In the genomic region with DNA sequence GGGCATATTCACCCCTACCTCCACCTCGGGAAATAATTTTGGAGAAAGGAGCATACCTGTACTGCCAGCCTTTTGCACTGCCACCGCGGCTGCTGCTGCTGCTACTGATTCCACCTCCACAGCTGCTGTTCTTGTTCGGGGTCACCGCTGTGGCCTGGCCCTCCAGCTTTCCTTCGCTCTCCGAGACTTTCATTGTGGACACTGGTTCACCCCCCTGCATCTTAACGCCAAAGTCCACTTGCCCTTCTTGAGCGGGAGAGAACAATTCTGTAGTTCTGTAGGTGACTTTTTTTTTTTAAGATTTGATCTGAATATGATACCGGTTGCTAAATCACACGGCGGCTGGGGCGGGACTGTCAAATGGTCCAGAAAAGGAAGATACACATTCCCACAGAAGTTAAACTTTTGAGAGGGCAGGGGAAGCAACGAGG, we compare ENCODE assay signal across 8 cellular contexts. TPM values are rescaled to one million over a fixed set of nuclear protein-coding genes. Genes with fewer than 3 reads are reported as not detected.
DNase-seq lines count a peak whose midpoint lies in the region; ATAC-seq and TF ChIP-seq lines count a peak whose summit lies in the region.

No MANE protein-coding gene starts in this region.

- H2AFZ ChIP-seq in Karpas-422 (ENCODE audit: low read length) = peak overlapping the region; percentile 87

- H3K4me2 ChIP-seq in Karpas-422 (ENCODE audit: low read depth, low read length, poor library complexity, severe bottlenecking) = peak overlapping the region; percentile 85

- H3K36me3 ChIP-seq in Karpas-422 (ENCODE audit: insufficient read depth, low read length) = no peaks in the 10 kb centered on the region; the same call in 1 of the 2 replicates
- H3K36me3 ChIP-seq in breast epithelium = no peaks in the 10 kb centered on the region

- DNase-seq in ELF-1 (ENCODE audit: low read depth, low spot score) (peak; percentile 54), Karpas-422 (peak; percentile 61), breast epithelium (ENCODE audit: low spot score in 2 of 2) (no peak), lower leg skin (ENCODE audit: low spot score in 2 of 2) (peak in 1 of 2 donors; percentile 85), GF-D8 (lab: John Stamatoyannopoulos, UW) (no peak)

- ATAC-seq in HG03039 (IDR thresholded peaks at IDR 0.05; ENCODE audit: unreplicated experiment) (no peak), GM21367 (IDR thresholded peaks at IDR 0.05; ENCODE audit: unreplicated experiment) (no peak)

- H3K79me2 ChIP-seq in Karpas-422 (ENCODE audit: low read length) = peaks cover 55% of the 10 kb centered on the region

- intact Hi-C loops in breast epithelium (cut with DNase I; ENCODE audit: low total_unique reads) (no loop called here), lower leg skin (cut with DNase I; ENCODE audit: low total_unique reads) (no loop called here)

- peaks cover 50% of the 10 kb centered on the region for H3K4me1 ChIP-seq in Karpas-422 (ENCODE audit: low read length)
- H3K4me1 ChIP-seq in breast epithelium = no peaks in the 10 kb centered on the region

- H3K27me3 ChIP-seq in Karpas-422 (ENCODE audit: low read length) = no peaks in the 10 kb centered on the region
- H3K27me3 ChIP-seq in breast epithelium = no peaks in the 10 kb centered on the region

- H3K9me3 ChIP-seq in Karpas-422 (ENCODE audit: low read length) = no peaks in the 10 kb centered on the region
- no peaks in the 10 kb centered on the region for H3K9me3 ChIP-seq in breast epithelium

- no peak for TF ChIP-seq CTCF in breast epithelium (IDR thresholded peaks at IDR 0.05)
- TF ChIP-seq CTCF in lower leg skin (IDR thresholded peaks at IDR 0.05) = no peak

- WGBS in lower leg skin, 2 donors = 0 to 1% methylated on average over 14 of the region's 14 CpGs

- H4K20me1 ChIP-seq in Karpas-422 (ENCODE audit: insufficient read depth, low read depth, low read length) = no peaks in the 10 kb centered on the region

- no peaks in the 10 kb centered on the region for H3K9me2 ChIP-seq in Karpas-422 (replicated peaks; ENCODE audit: insufficient read depth, low read length)

- no peak for TF ChIP-seq POLR2A in breast epithelium (IDR thresholded peaks at IDR 0.05)
- TF ChIP-seq POLR2A in lower leg skin (IDR thresholded peaks at IDR 0.05) = no peak

- H3K27ac ChIP-seq in Karpas-422 (ENCODE audit: low read length) (peak overlapping the region; percentile 88), breast epithelium (peak overlapping the region; percentile 94 to 99), temporal lobe (ENCODE audit: low read depth, low read length) (peak overlapping the region; percentile 71)

- H3K9ac ChIP-seq in Karpas-422 (ENCODE audit: low read length) = peak overlapping the region; percentile 83

- peak overlapping the region; percentile 93 for H3K4me3 ChIP-seq in Karpas-422 (ENCODE audit: low read length)
- peak overlapping the region; percentile 57 to 94 (median 81) for H3K4me3 ChIP-seq in breast epithelium
- peak overlapping the region; percentile 78 for H3K4me3 ChIP-seq in lower leg skin (ENCODE audit: low read depth, poor library complexity, severe bottlenecking)

RNA-seq across cellular contexts. Expression of a gene that starts 0.7 kb away (rescaled TPM):
- total RNA-seq in Karpas-422 (2014; rRNA removed; shearing (Covaris generic); ENCODE audit: low replicate concordance) = 11.7 and 28.2 TPM in 2 replicates
- total RNA-seq in breast epithelium (10 to 100 TPM; 11.5 to 21.1 (median 14.2) TPM), lower leg skin (10 to 100 TPM in 3 of 4 donors, 1 to 10 TPM in 1; 9.8 to 13.4 (median 12.9) TPM), temporal lobe (17.7 TPM)

Comparison
In these comparisons a context has a peak if more than half of its experiments do, and no peak if none do; other contexts are left out.
1. DNase-seq: peak in ELF-1 (single experiment) and Karpas-422 (single experiment); none in breast epithelium (0 of 2) and GF-D8 (single experiment).
2. Peak in every context shown above with its lines, with median percentiles within 50 percentile points of each other: H3K27ac ChIP-seq and H3K4me3 ChIP-seq.